Comparison of ENCODE assay signal across 18 cellular contexts in the genomic region with DNA sequence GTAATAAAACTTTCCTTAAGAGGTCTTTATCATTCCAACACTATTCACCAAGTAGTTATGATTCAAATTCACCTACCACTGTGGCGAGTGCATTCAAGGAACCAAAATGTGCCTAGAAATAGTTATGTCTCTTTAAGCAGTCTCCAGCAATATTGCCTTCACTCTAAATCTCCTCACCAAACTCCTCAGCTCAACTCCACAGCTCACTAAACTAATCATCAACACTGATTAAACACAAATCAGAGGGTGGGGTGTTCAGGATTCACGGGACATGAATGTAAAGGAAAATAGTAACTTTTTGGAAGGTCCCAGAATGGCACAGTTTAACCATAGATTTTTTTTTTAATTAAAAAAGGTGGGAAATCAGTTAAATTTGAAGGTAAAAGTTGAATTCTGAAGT.
DNase-seq lines count a peak whose midpoint lies in the region; ATAC-seq, FAIRE-seq and TF ChIP-seq lines count a peak whose summit lies in the region.
"Had no signal": no experiment of that assay in that cellular context is flagged by ENCODE, and none has a peak within 500 bp of the region (broad histone marks: within the 10 kb centered on the region; RNA-seq: fewer than 3 reads in every experiment).

No MANE protein-coding gene starts in this region.

- H3K27me3 ChIP-seq in CD8-positive, alpha-beta memory T cell (ENCODE audit: insufficient read depth, low read length, poor library complexity, severe bottlenecking) = no peaks in the 10 kb centered on the region
- H3K27me3 ChIP-seq in endothelial cell of umbilical vein (ENCODE audit: control insufficient read depth in 2 of 2, insufficient read depth in 2 of 2, low read length in 2 of 2) = no peaks in the 10 kb centered on the region
- H3K27me3 ChIP-seq in sigmoid colon = no peaks in the 10 kb centered on the region
- H3K27me3 ChIP-seq: BLaER1 treated with 17β-estradiol and CSF1 and Interleukin-3, amounts not matched to agents 10 nM and 100 nM; tibial nerve had no signal

- no peak overlapping the region for H2AFZ ChIP-seq in endothelial cell of umbilical vein (ENCODE audit: low read depth, low read length)

- BruUV-seq in endothelial cell of umbilical vein (replicated peaks; lab: Mats Ljungman, UMichigan) = TSS peak; percentile 18

- WGBS in sigmoid colon, 2 donors = 85 to 89% methylated on average over 2 of the region's 2 CpGs

- H3K27ac Mint-ChIP-seq in CD8-positive, alpha-beta memory T cell = peak overlapping the region; percentile 88 to 99 (median 96)
- peak overlapping the region; percentile 99 for H3K27ac Mint-ChIP-seq in HFFc6
- H3K27ac Mint-ChIP-seq: mesothelial cell of epicardium, WTC11 had no signal

- peaks cover 65% of the 10 kb centered on the region for H3K4me1 ChIP-seq in CD8-positive, alpha-beta memory T cell (ENCODE audit: insufficient read depth, low read length)
- H3K4me1 ChIP-seq in endothelial cell of umbilical vein (ENCODE audit: control insufficient read depth, extremely low read depth, insufficient read depth, low read length) (peaks cover 27% of the 10 kb centered on the region), sigmoid colon (no peaks in the 10 kb centered on the region), mucosa of descending colon (ENCODE audit: low read depth) (no peaks in the 10 kb centered on the region)
- H3K4me1 ChIP-seq: tibial nerve had no signal

- H3K9me1 ChIP-seq in endothelial cell of umbilical vein (replicated peaks; ENCODE audit: control insufficient read depth, extremely low read depth, insufficient read depth, low read length) = no peaks in the 10 kb centered on the region

- DNase-seq in CD8-positive, alpha-beta memory T cell = no peak
- no peak for DNase-seq in HFFc6
- DNase-seq in endothelial cell of umbilical vein (ENCODE audit: low read depth, low spot score) = no peak
- DNase-seq in KG1 (lab: John Stamatoyannopoulos, UW) = no peak
- no peak for DNase-seq in sigmoid colon
- DNase-seq in mucosa of descending colon = no peak
- DNase-seq: cortex of kidney, glutamatergic neuron, NCI-H2081, nucleus accumbens had no signal

- ATAC-seq in HG03457 (IDR thresholded peaks at IDR 0.05; ENCODE audit: unreplicated experiment) (no peak), mucosa of descending colon (no peak)
- ATAC-seq: esophagus mucosa, WTC11 had no signal

- POLR2A ChIA-PET in CD8-positive, alpha-beta memory T cell (lab: Charles Lee) = interaction anchor here (1.9 to 2.0 kb wide), 2 partner anchors 19 to 115 kb away, joined by 4 to 7 read pairs; no protein-coding TSS in a partner anchor
- POLR2A ChIA-PET in endothelial cell of umbilical vein (lab: Charles Lee) = no interaction called here

- H3K27ac ChIP-seq in CD8-positive, alpha-beta memory T cell (ENCODE audit: low read depth, low read length) = peak overlapping the region; percentile 62
- H3K27ac ChIP-seq in VCaP (peak overlapping the region; percentile 42), endothelial cell of umbilical vein (ENCODE audit: insufficient read depth, low read depth, low read length) (peak overlapping the region; percentile 39), sigmoid colon (no peak overlapping the region)
- H3K27ac ChIP-seq: BLaER1 treated with 17β-estradiol and CSF1 and Interleukin-3, amounts not matched to agents 10 nM and 100 nM; tibial nerve had no signal

- peak overlapping the region; percentile 87 to 94 (median 90) for H3K4me3 Mint-ChIP-seq in CD8-positive, alpha-beta memory T cell
- peak overlapping the region; percentile 87 for H3K4me3 Mint-ChIP-seq in HFFc6
- H3K4me3 Mint-ChIP-seq: mesothelial cell of epicardium, WTC11 had no signal

- TF ChIP-seq POLR2A in endothelial cell of umbilical vein (IDR thresholded peaks at IDR 0.05; ENCODE audit: low read depth, low read length) (no peak), sigmoid colon (IDR thresholded peaks at IDR 0.05) (no peak)

- no peaks in the 10 kb centered on the region for H3K9me3 Mint-ChIP-seq in CD8-positive, alpha-beta memory T cell
- H3K9me3 Mint-ChIP-seq in HFFc6 = no peaks in the 10 kb centered on the region

- no peaks in the 10 kb centered on the region for H3K36me3 ChIP-seq in CD8-positive, alpha-beta memory T cell (ENCODE audit: insufficient read depth, low read length)
- H3K36me3 ChIP-seq in endothelial cell of umbilical vein (ENCODE audit: control insufficient read depth in 2 of 2, extremely low read depth in 1 of 2, insufficient read depth in 2 of 2, low read length in 2 of 2) = peaks cover 0 to 11% of the 10 kb centered on the region in 2 experiments
- peaks cover 0 to 64% (median 3%) of the 10 kb centered on the region in 4 donors for H3K36me3 ChIP-seq in sigmoid colon
- H3K36me3 ChIP-seq in mucosa of descending colon (ENCODE audit: low read depth) = no peaks in the 10 kb centered on the region

- no peak overlapping the region for H3K9ac ChIP-seq in endothelial cell of umbilical vein (replicated peaks; ENCODE audit: extremely low read depth, insufficient read depth, low read length)
- H3K9ac ChIP-seq: BLaER1 treated with 17β-estradiol and CSF1 and Interleukin-3, amounts not matched to agents 10 nM and 100 nM had no signal

- peaks cover 0 to 1% of the 10 kb centered on the region in 2 donors for H3K27me3 Mint-ChIP-seq in CD8-positive, alpha-beta memory T cell
- H3K27me3 Mint-ChIP-seq in HFFc6 (ENCODE audit: insufficient read depth) = no peaks in the 10 kb centered on the region

- TF ChIP-seq CTCF in HFFc6 (IDR thresholded peaks at IDR 0.05) (no peak), VCaP (conservative IDR thresholded peaks at IDR 0.05) (no peak), endothelial cell of umbilical vein (IDR thresholded peaks at IDR 0.05; ENCODE audit: extremely low read depth in 1 of 2, insufficient read depth in 1 of 2, low read depth in 1 of 2, low read length in 2 of 2) (no peak), sigmoid colon (IDR thresholded peaks at IDR 0.05) (no peak), mucosa of descending colon (IDR thresholded peaks at IDR 0.05) (no peak)

- dilution Hi-C loops in endothelial cell of umbilical vein (cut with MboI; ENCODE audit: extremely low pct_ligation_motif_present, low sequenced_read_pairs) = no loop called here

- H3K9me3 ChIP-seq in CD8-positive, alpha-beta memory T cell (ENCODE audit: low read length) = no peaks in the 10 kb centered on the region
- no peaks in the 10 kb centered on the region for H3K9me3 ChIP-seq in endothelial cell of umbilical vein (replicated peaks; ENCODE audit: control insufficient read depth, insufficient read depth, low read length)
- H3K9me3 ChIP-seq in sigmoid colon = no peaks in the 10 kb centered on the region
- no peaks in the 10 kb centered on the region for H3K9me3 ChIP-seq in mucosa of descending colon
- H3K9me3 ChIP-seq: BLaER1 treated with 17β-estradiol and CSF1 and Interleukin-3, amounts not matched to agents 10 nM and 100 nM; tibial nerve had no signal

- H4K20me1 ChIP-seq in endothelial cell of umbilical vein (replicated peaks; ENCODE audit: control insufficient read depth, extremely low read depth, insufficient read depth, low read length) = no peaks in the 10 kb centered on the region
- H4K20me1 ChIP-seq: BLaER1 treated with 17β-estradiol and CSF1 and Interleukin-3, amounts not matched to agents 10 nM and 100 nM had no signal

- H3K4me2 ChIP-seq in endothelial cell of umbilical vein (ENCODE audit: insufficient read depth, low read length) = peak overlapping the region; percentile 63

- TF ChIP-seq EP300 in sigmoid colon (IDR thresholded peaks at IDR 0.05) = no peak

- no peak for FAIRE-seq in endothelial cell of umbilical vein (lab: Jason Lieb, UNC)
- FAIRE-seq: RCC 7860 had no signal

- CTCF ChIA-PET in CD8-positive, alpha-beta memory T cell (lab: Charles Lee) = interaction anchor here (1.4 to 2.0 kb wide), 6 partner anchors 16 to 116 kb away, joined by 3 to 11 read pairs (median 4); a partner anchor contains a TSS
- CTCF ChIA-PET in endothelial cell of umbilical vein (lab: Charles Lee) = no interaction called here

- H3K79me2 ChIP-seq in endothelial cell of umbilical vein (ENCODE audit: control insufficient read depth, insufficient read depth, low read length) = no peaks in the 10 kb centered on the region

- H3K4me3 ChIP-seq in CD8-positive, alpha-beta memory T cell (ENCODE audit: low read length) = peak overlapping the region; percentile 61
- H3K4me3 ChIP-seq in endothelial cell of umbilical vein (replicated peaks in 1 of 3; ENCODE audit: insufficient read depth in 1 of 3, low read depth in 1 of 3, low read length in 3 of 3) (no peak overlapping the region), sigmoid colon (no peak overlapping the region), mucosa of descending colon (no peak overlapping the region)
- H3K4me3 ChIP-seq: BLaER1 treated with 17β-estradiol and CSF1 and Interleukin-3, amounts not matched to agents 10 nM and 100 nM; tibial nerve had no signal

- no peaks in the 10 kb centered on the region for H3K36me3 Mint-ChIP-seq in CD8-positive, alpha-beta memory T cell
- peaks cover 61% of the 10 kb centered on the region for H3K36me3 Mint-ChIP-seq in HFFc6 (ENCODE audit: low read depth)

- intact Hi-C loops in endothelial cell of umbilical vein (cut with micrococcal nuclease) = no loop called here
- intact Hi-C loops in sigmoid colon (cut with DNase I) = no loop called here
- intact Hi-C loops in mucosa of descending colon (cut with DNase I, micrococcal nuclease) = no loop called here

- H3K4me1 Mint-ChIP-seq in CD8-positive, alpha-beta memory T cell = peaks cover 66 to 91% (median 82%) of the 10 kb centered on the region in 3 donors
- peaks cover 56% of the 10 kb centered on the region for H3K4me1 Mint-ChIP-seq in HFFc6 (ENCODE audit: low read depth)
- H3K4me1 Mint-ChIP-seq: mesothelial cell of epicardium, WTC11 had no signal

TF ChIP-seq in endothelial cell of umbilical vein, 7 proteins besides CTCF, POLR2A, EP300 and RAD21:
- TF ChIP-seq FOS (IDR thresholded peaks at IDR 0.05; ENCODE audit: borderline replicate concordance, insufficient read depth, low read length) = no peak
- TF ChIP-seq MYC (IDR thresholded peaks at IDR 0.05; ENCODE audit: low read depth, low read length) = no peak
- TF ChIP-seq, protein P1, sequence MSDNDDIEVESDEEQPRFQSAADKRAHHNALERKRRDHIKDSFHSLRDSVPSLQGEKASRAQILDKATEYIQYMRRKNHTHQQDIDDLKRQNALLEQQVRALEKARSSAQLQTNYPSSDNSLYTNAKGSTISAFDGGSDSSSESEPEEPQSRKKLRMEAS (IDR thresholded peaks at IDR 0.05; ENCODE audit: insufficient read depth, insufficient read length) = no peak
- no peak for TF ChIP-seq GATA2 (IDR thresholded peaks at IDR 0.05; ENCODE audit: insufficient read depth, insufficient read length, low read depth, low read length)
- no peak for TF ChIP-seq EZH2 (IDR thresholded peaks at IDR 0.05; ENCODE audit: borderline replicate concordance, low read depth, low read length, severe bottlenecking)
- no peak for TF ChIP-seq JUN (IDR thresholded peaks at IDR 0.05; ENCODE audit: borderline replicate concordance, insufficient read depth, insufficient read length, low read depth)
- no peak for TF ChIP-seq POLR2AphosphoS5 (IDR thresholded peaks at IDR 0.05; ENCODE audit: insufficient read depth, low read depth, low read length)

Comparison
In these comparisons a context has a peak if more than half of its experiments do, and no peak if none do; other contexts are left out.
1. H3K27ac ChIP-seq: peak in CD8-positive, alpha-beta memory T cell (single experiment), VCaP (single experiment) and endothelial cell of umbilical vein (single experiment); none in sigmoid colon (0 of 4).